In genomic region chr11:32555885-32556284, GRCh38 we compare ENCODE assay signal across 29 cellular contexts.
"Had no signal": no experiment of that assay in that cellular context is flagged by ENCODE, and none has a peak within 500 bp of the region (broad histone marks: within the 10 kb centered on the region; RNA-seq: fewer than 3 reads in every experiment).

No MANE protein-coding gene starts in this region.

- DNase-seq: naive B cell; naive thymus-derived CD8-positive, alpha-beta T cell; nucleus accumbens; pancreas; retina; right lobe of liver; sigmoid colon; small intestine; stimulated activated CD4-positive, alpha-beta T cell treated with anti-CD3 and anti-CD28 coated beads, Interleukin-15, amount 100 ng/mL, for 24 hours; stimulated activated CD4-positive, alpha-beta T cell treated with anti-CD3 and anti-CD28 coated beads, Interleukin-2, amount 100 ng/mL, for 24 hours; stimulated activated CD4-positive, alpha-beta T cell treated with anti-CD3 and anti-CD28 coated beads, Interleukin-2, amount 100 ng/mL, for 48 hours; stimulated activated CD4-positive, alpha-beta T cell treated with anti-CD3 and anti-CD28 coated beads, Interleukin-4, amount 100 ng/mL, for 24 hours; stimulated activated naive CD4-positive, alpha-beta T cell; stimulated activated naive CD8-positive, alpha-beta T cell treated with anti-CD3 and anti-CD28 coated beads, Interleukin-15, amount 100 ng/mL, for 72 hours; stimulated activated naive CD8-positive, alpha-beta T cell treated with anti-CD3 and anti-CD28 coated beads, Interleukin-15, Interleukin-2, amounts not matched to agents 100 U/mL and 50 U/mL, for 24 hours; substantia nigra; testis; tibial artery; transverse colon; upper lobe of right lung; uterus had no signal

- FAIRE-seq: pancreas, small intestine had no signal

- H3K9me3 Mint-ChIP-seq: natural killer cell treated with Interleukin-12 subunit alpha and Interleukin-12 subunit beta and Interleukin-15 and Interleukin-18, amount 100 ng/mL, for 72 hours; neural crest cell; stimulated activated effector memory CD8-positive, alpha-beta T cell treated with anti-CD3 and anti-CD28 coated beads, Interleukin-12 subunit alpha, Interleukin-12 subunit beta, amount 100 ng/mL, for 72 hours; stimulated activated naive CD8-positive, alpha-beta T cell treated with anti-CD3 and anti-CD28 coated beads, Interleukin-15, amount 100 ng/mL, for 72 hours; type B pancreatic cell had no signal

- H3K36me3 ChIP-seq: neutrophil, pancreas, prostate gland, right atrium auricular region, right lobe of liver, sigmoid colon, suprapubic skin, tibial artery, transverse colon, upper lobe of right lung, uterus had no signal

- H3K4me3 ChIP-seq: pancreas, prostate gland, right atrium auricular region, right lobe of liver, sigmoid colon, suprapubic skin, testis, tibial artery, transverse colon, upper lobe of right lung, uterus had no signal

- H3K4me1 ChIP-seq: pancreas, prostate gland, right atrium auricular region, right lobe of liver, sigmoid colon, suprapubic skin, testis, tibial artery, transverse colon, upper lobe of right lung, uterus had no signal

- H3K27me3 ChIP-seq: neutrophil, pancreas, right atrium auricular region, right lobe of liver, sigmoid colon, suprapubic skin, testis, tibial artery, transverse colon, upper lobe of right lung, uterus had no signal

- H3K36me3 Mint-ChIP-seq: naive B cell; naive thymus-derived CD8-positive, alpha-beta T cell; natural killer cell treated with Interleukin-12 subunit alpha and Interleukin-12 subunit beta and Interleukin-15 and Interleukin-18, amount 100 ng/mL, for 72 hours; stimulated activated effector memory CD8-positive, alpha-beta T cell treated with anti-CD3 and anti-CD28 coated beads, Interleukin-12 subunit alpha, Interleukin-12 subunit beta, amount 100 ng/mL, for 72 hours; type B pancreatic cell had no signal

- H3K4me3 Mint-ChIP-seq: naive B cell; naive thymus-derived CD8-positive, alpha-beta T cell; natural killer cell treated with Interleukin-12 subunit alpha and Interleukin-12 subunit beta and Interleukin-15 and Interleukin-18, amount 100 ng/mL, for 72 hours; neural crest cell; stimulated activated effector memory CD8-positive, alpha-beta T cell treated with anti-CD3 and anti-CD28 coated beads, Interleukin-12 subunit alpha, Interleukin-12 subunit beta, amount 100 ng/mL, for 72 hours; stimulated activated naive CD8-positive, alpha-beta T cell treated with anti-CD3 and anti-CD28 coated beads, Interleukin-15, amount 100 ng/mL, for 72 hours; type B pancreatic cell had no signal

- H3K9me3 ChIP-seq: neutrophil, pancreas, prostate gland, right atrium auricular region, right lobe of liver, sigmoid colon, suprapubic skin, testis, tibial artery, transverse colon, upper lobe of right lung, uterus had no signal

- H3K27me3 Mint-ChIP-seq: naive B cell; stimulated activated naive CD8-positive, alpha-beta T cell treated with anti-CD3 and anti-CD28 coated beads, Interleukin-15, amount 100 ng/mL, for 72 hours; type B pancreatic cell had no signal

- ATAC-seq: naive thymus-derived CD8-positive, alpha-beta T cell; natural killer cell treated with Interleukin-12 subunit alpha and Interleukin-12 subunit beta and Interleukin-15 and Interleukin-18, amount 100 ng/mL, for 72 hours; right lobe of liver; stimulated activated effector memory CD8-positive, alpha-beta T cell treated with anti-CD3 and anti-CD28 coated beads, Interleukin-12 subunit alpha, Interleukin-12 subunit beta, amount 100 ng/mL, for 72 hours; stimulated activated naive CD8-positive, alpha-beta T cell treated with anti-CD3 and anti-CD28 coated beads, Interleukin-15, amount 100 ng/mL, for 72 hours; stimulated activated naive CD8-positive, alpha-beta T cell treated with anti-CD3 and anti-CD28 coated beads, Interleukin-15, Interleukin-2, amounts not matched to agents 100 U/mL and 50 U/mL, for 24 hours; upper lobe of right lung had no signal

- H3K27ac Mint-ChIP-seq: naive B cell; naive thymus-derived CD8-positive, alpha-beta T cell; natural killer cell treated with Interleukin-12 subunit alpha and Interleukin-12 subunit beta and Interleukin-15 and Interleukin-18, amount 100 ng/mL, for 72 hours; stimulated activated effector memory CD8-positive, alpha-beta T cell treated with anti-CD3 and anti-CD28 coated beads, Interleukin-12 subunit alpha, Interleukin-12 subunit beta, amount 100 ng/mL, for 72 hours; stimulated activated naive CD8-positive, alpha-beta T cell treated with anti-CD3 and anti-CD28 coated beads, Interleukin-15, amount 100 ng/mL, for 72 hours; type B pancreatic cell had no signal

- H3K27ac ChIP-seq: neutrophil, pancreas, prostate gland, right atrium auricular region, right lobe of liver, sigmoid colon, suprapubic skin, testis, tibial artery, transverse colon, upper lobe of right lung, uterus had no signal

- H3K4me1 Mint-ChIP-seq: naive B cell; naive thymus-derived CD8-positive, alpha-beta T cell; neural crest cell; stimulated activated effector memory CD8-positive, alpha-beta T cell treated with anti-CD3 and anti-CD28 coated beads, Interleukin-12 subunit alpha, Interleukin-12 subunit beta, amount 100 ng/mL, for 72 hours; stimulated activated naive CD8-positive, alpha-beta T cell treated with anti-CD3 and anti-CD28 coated beads, Interleukin-15, amount 100 ng/mL, for 72 hours had no signal
